In genomic region chr12:103556890-103557667, GRCh38 we compare ENCODE assay signal across 21 cellular contexts. TPM values are rescaled to one million over a fixed set of nuclear protein-coding genes. Genes with fewer than 3 reads are reported as not detected.
DNase-seq lines count a peak whose midpoint lies in the region; ATAC-seq and TF ChIP-seq lines count a peak whose summit lies in the region.
"Had no signal": no experiment of that assay in that cellular context is flagged by ENCODE, and none has a peak within 500 bp of the region (broad histone marks: within the 10 kb centered on the region; RNA-seq: fewer than 3 reads in every experiment).

No MANE protein-coding gene starts in this region.

- H4K8ac ChIP-seq in trophoblast cell (ENCODE audit: low read depth, low read length) = no peak overlapping the region

- peak; percentile 25 for ATAC-seq in upper lobe of right lung

- H3K27me3 ChIP-seq in trophoblast cell (ENCODE audit: insufficient read depth, low read length) (no peaks in the 10 kb centered on the region), upper lobe of right lung (no peaks in the 10 kb centered on the region), H7 (ENCODE audit: control insufficient read depth, insufficient read depth, low read length) (no peaks in the 10 kb centered on the region)
- H3K27me3 ChIP-seq: SJSA1 had no signal

- H3K36me3 ChIP-seq in trophoblast cell (ENCODE audit: control insufficient read depth in 1 of 2, insufficient read depth in 2 of 2, low read length in 2 of 2) = no peaks in the 10 kb centered on the region
- H3K36me3 ChIP-seq in upper lobe of right lung = no peaks in the 10 kb centered on the region
- H3K36me3 ChIP-seq in H7 (replicated peaks; ENCODE audit: control insufficient read depth, insufficient read depth, low read length) = no peaks in the 10 kb centered on the region
- H3K36me3 ChIP-seq: SJSA1 had no signal

- H3K9me3 ChIP-seq in trophoblast cell (ENCODE audit: insufficient read depth, low read depth, low read length) (no peaks in the 10 kb centered on the region), upper lobe of right lung (no peaks in the 10 kb centered on the region)

- TF ChIP-seq CTCF in fibroblast of mammary gland (conservative IDR thresholded peaks at IDR 0.05; ENCODE audit: control insufficient read depth, insufficient read depth, low read depth, low read length) (no peak), upper lobe of right lung (IDR thresholded peaks at IDR 0.05) (no peak)

- no peak overlapping the region for H2AFZ ChIP-seq in trophoblast cell (ENCODE audit: insufficient read depth, low read length, poor library complexity)
- H2AFZ ChIP-seq: PC-9 had no signal

- H2AK5ac ChIP-seq in trophoblast cell (ENCODE audit: low read length) = no peak overlapping the region

- H3K79me2 ChIP-seq in trophoblast cell (ENCODE audit: control insufficient read depth, insufficient read depth, low read length, poor library complexity) = no peaks in the 10 kb centered on the region

- H3K4ac ChIP-seq in trophoblast cell (ENCODE audit: low read depth, low read length) = no peak overlapping the region

- no peak overlapping the region for H3K4me2 ChIP-seq in trophoblast cell (ENCODE audit: low read length)
- H3K4me2 ChIP-seq: PC-9 had no signal

- H3K4me1 ChIP-seq in trophoblast cell (ENCODE audit: control insufficient read depth in 1 of 2, insufficient read depth in 2 of 2, low read length in 2 of 2) = peaks cover 10 to 20% of the 10 kb centered on the region in 2 experiments
- H3K4me1 ChIP-seq in upper lobe of right lung = no peaks in the 10 kb centered on the region

- no peak overlapping the region for H3K23ac ChIP-seq in trophoblast cell (ENCODE audit: low read length)

- H3K27ac ChIP-seq in trophoblast cell (ENCODE audit: low read depth, low read length) (no peak overlapping the region), upper lobe of right lung (no peak overlapping the region)
- H3K27ac ChIP-seq: PC-9, SJSA1 had no signal

- no peak overlapping the region for H3K18ac ChIP-seq in trophoblast cell (ENCODE audit: low read length)

- H2BK12ac ChIP-seq in trophoblast cell (ENCODE audit: low read length) = no peak overlapping the region

- H3K4me3 ChIP-seq in fibroblast of mammary gland (ENCODE audit: control insufficient read depth, low read depth, low read length) (no peak overlapping the region), trophoblast cell (ENCODE audit: low read depth, low read length) (no peak overlapping the region), upper lobe of right lung (no peak overlapping the region), H7 (ENCODE audit: insufficient read depth, low read depth, low read length) (no peak overlapping the region)
- H3K4me3 ChIP-seq: PC-9, SJSA1 had no signal

- H4K12ac ChIP-seq in trophoblast cell (ENCODE audit: low read depth, low read length) = no peak overlapping the region

- no peak overlapping the region for H3K9ac ChIP-seq in trophoblast cell (ENCODE audit: low read length)

- H3K79me1 ChIP-seq in trophoblast cell (ENCODE audit: low read length) = peaks cover 10% of the 10 kb centered on the region

- peak overlapping the region; percentile 46 for H4K91ac ChIP-seq in trophoblast cell (ENCODE audit: low read depth, low read length)

- peak overlapping the region; percentile 31 for H2BK120ac ChIP-seq in trophoblast cell (ENCODE audit: insufficient read depth, low read length, poor library complexity)

- WGBS in trophoblast cell (ENCODE audit: extremely low coverage, insufficient coverage, insufficient read length) = no CpG with 5 or more reads among the region's 3 CpGs

- H2BK5ac ChIP-seq in trophoblast cell (ENCODE audit: low read depth, low read length, poor library complexity) = peak overlapping the region; percentile 27

- intact Hi-C loops in upper lobe of right lung (cut with DNase I) = no loop called here

- no peak overlapping the region for H3K14ac ChIP-seq in trophoblast cell (ENCODE audit: low read length)

- DNase-seq in amniotic epithelial cell (ENCODE audit: low read depth) (peak; percentile 29), fibroblast of mammary gland (ENCODE audit: low read depth) (peak; percentile 72), trophoblast cell (peak in 1 of 2 donors; percentile 17), upper lobe of right lung (no peak), NOMO-1 (lab: John Stamatoyannopoulos, UW; ENCODE audit: unreplicated experiment in 2 of 2) (no peak), H7 (no peak)
- DNase-seq in stimulated activated CD4-positive, alpha-beta T cell treated with anti-CD3 and anti-CD28 coated beads, Interleukin-12 subunit alpha, Interleukin-12 subunit beta, amount 100 ng/mL, for 4 hours = no peak
- DNase-seq: C1 segment of cervical spinal cord; CD8-positive, alpha-beta memory T cell; DMS53; H9; IMR-90; NCI-H1417; NCI-H187; NCI-H2107; NCI-H2227 treated with DMSO at 0.1 percent for 48 hours; NCI-H524; PC-9 had no signal

RNA-seq across cellular contexts. Expression of gene STAB2, which starts 30.0 kb away (rescaled TPM):
- 0.22 and 0.25 TPM in 2 replicates for polyA plus RNA-seq in trophoblast cell (2013)
- total RNA-seq in upper lobe of right lung = 2.6 TPM
- total RNA-seq in H7 (2014; rRNA removed; shearing (Covaris generic)) = not detected in 2 replicates
- total RNA-seq: CD8-positive, alpha-beta memory T cell; HT1080; IMR-90; M059J; PC-9; SJSA1 had no signal
- polyA plus RNA-seq: CD8-positive, alpha-beta memory T cell; IMR-90 had no signal

Comparison
In these comparisons a context has a peak if more than half of its experiments do, and no peak if none do; other contexts are left out.
1. DNase-seq: peak in amniotic epithelial cell (single experiment) and fibroblast of mammary gland (single experiment); none in upper lobe of right lung (single experiment), stimulated activated CD4-positive, alpha-beta T cell treated with anti-CD3 and anti-CD28 coated beads, Interleukin-12 subunit alpha, Interleukin-12 subunit beta, amount 100 ng/mL, for 4 hours (single experiment), NOMO-1 (0 of 2) and H7 (single experiment).